In genomic region chr19:14786421-14786851, GRCh38 we compare ENCODE assay signal across 9 cellular contexts. TPM values are rescaled to one million over a fixed set of nuclear protein-coding genes. Genes with fewer than 3 reads are reported as not detected.
DNase-seq lines count a peak whose midpoint lies in the region; ATAC-seq, FAIRE-seq and TF ChIP-seq lines count a peak whose summit lies in the region.
"Had no signal": no experiment of that assay in that cellular context is flagged by ENCODE, and none has a peak within 500 bp of the region (broad histone marks: within the 10 kb centered on the region; RNA-seq: fewer than 3 reads in every experiment).

No MANE protein-coding gene starts in this region.

- TF ChIP-seq POLR2A in breast epithelium (IDR thresholded peaks at IDR 0.05): no peak

- no peaks in the 10 kb centered on the region for H3K27me3 ChIP-seq in breast epithelium

- H3K4me1 ChIP-seq in breast epithelium: no peaks in the 10 kb centered on the region

- no peak overlapping the region for H3K4me3 ChIP-seq in LNCaP clone FGC (ENCODE audit: low read depth, low read length)
- H3K4me3 ChIP-seq in breast epithelium: peak overlapping the region in 2 of 3 donors; percentile 29 to 34

- H3K9me3 ChIP-seq in breast epithelium: no peaks in the 10 kb centered on the region

- H3K36me3 ChIP-seq in breast epithelium: no peaks in the 10 kb centered on the region

- TF ChIP-seq CTCF in LNCaP clone FGC (IDR thresholded peaks at IDR 0.05; ENCODE audit: control insufficient read depth, extremely low read depth, insufficient read depth) (peak; percentile 77), breast epithelium (IDR thresholded peaks at IDR 0.05) (peak; percentile 57 to 80 (median 67))

- H3K27ac ChIP-seq in breast epithelium: no peak overlapping the region

- DNase-seq in EH (ENCODE audit: low read depth) (peak; percentile 17), LNCaP clone FGC (ENCODE audit: low read depth) (no peak), breast epithelium (ENCODE audit: low spot score in 2 of 2) (no peak), myocyte (ENCODE audit: low read depth) (peak; percentile 18), GM19239 (ENCODE audit: insufficient read length, low spot score) (no peak), SHP77 (lab: John Stamatoyannopoulos, UW) (no peak)
- no peak for DNase-seq in stimulated activated naive CD4-positive, alpha-beta T cell treated with Interleukin-2 at 50 U/mL for 16 hours (lab: John Stamatoyannopoulos, UW)

- intact Hi-C loops in breast epithelium (cut with DNase I; ENCODE audit: low total_unique reads): no loop called here

- no peak for FAIRE-seq in GM19239 (lab: Jason Lieb, UNC)

- no peak for ATAC-seq in GM21390 (IDR thresholded peaks at IDR 0.05; ENCODE audit: unreplicated experiment)
- ATAC-seq: T-cell had no signal

RNA-seq across cellular contexts. Expression of gene ADGRE2, which starts 8.1 kb away (rescaled TPM):
- 10 to 100 TPM in 1 of 3 donors, 1 to 10 TPM in 2; 1.9 to 32.1 (median 9.8) TPM for total RNA-seq in breast epithelium
- 0.47 and 1.1 TPM in 2 replicates for total RNA-seq in myocyte
- polyA plus RNA-seq in myocyte (2012): 0.30 TPM

RNA-seq across cellular contexts. Expression of gene OR7A5, which starts 48.5 kb away (rescaled TPM):
- 1 to 10 TPM in 1 of 3 donors, under 1 TPM in 1, not detected in 1; 0.33 to 1.3 TPM for total RNA-seq in breast epithelium
- 0.21 and 0.67 TPM in 2 replicates for total RNA-seq in myocyte
- polyA plus RNA-seq in myocyte (2012): 0.06 TPM
- total RNA-seq: T-cell had no signal

RNA-seq across cellular contexts. Expression of gene OR7C1, which starts 48.5 kb away (rescaled TPM):
- total RNA-seq in breast epithelium: 1 to 10 TPM in 1 of 3 donors, under 1 TPM in 1, not detected in 1; 0.98 to 1.5 TPM
- total RNA-seq in myocyte: 0.05 and 0.24 TPM in 2 replicates
- 0.01 TPM for polyA plus RNA-seq in myocyte (2012)
- total RNA-seq: T-cell had no signal

Comparison
In these comparisons a context has a peak if more than half of its experiments do, and no peak if none do; other contexts are left out.
1. DNase-seq: peak in EH (single experiment) and myocyte (single experiment); none in LNCaP clone FGC (single experiment), breast epithelium (0 of 2), GM19239 (single experiment), SHP77 (0 of 2) and stimulated activated naive CD4-positive, alpha-beta T cell treated with Interleukin-2 at 50 U/mL for 16 hours (single experiment).